Comparison of ENCODE assay signal across 1 cellular context in the genomic region with DNA sequence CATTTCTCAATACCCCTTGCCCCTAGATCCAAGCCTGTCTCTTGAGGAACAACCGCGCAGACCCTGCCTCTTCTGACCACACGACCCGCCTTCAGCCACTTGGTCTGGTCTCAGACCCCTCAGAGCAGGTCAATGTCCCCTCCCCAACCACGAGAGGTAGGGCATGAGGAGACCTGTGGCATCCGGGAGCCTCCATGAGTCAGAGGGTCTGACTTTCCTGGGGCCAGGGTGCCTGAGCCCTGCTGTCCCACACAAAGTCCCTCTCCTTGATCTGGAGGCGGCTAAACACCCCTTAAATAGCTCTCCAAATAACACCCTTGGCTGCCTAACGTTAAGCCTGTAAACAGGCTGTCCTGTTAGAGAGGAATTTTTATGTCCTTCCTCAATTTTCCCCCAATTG.
TF ChIP-seq lines count a peak whose summit lies in the region.

No MANE protein-coding gene starts in this region.

TF ChIP-seq in WTC11, 78 proteins besides CTCF, POLR2A, EP300 and RAD21 (continued from another document):
- TF ChIP-seq, protein P1, sequence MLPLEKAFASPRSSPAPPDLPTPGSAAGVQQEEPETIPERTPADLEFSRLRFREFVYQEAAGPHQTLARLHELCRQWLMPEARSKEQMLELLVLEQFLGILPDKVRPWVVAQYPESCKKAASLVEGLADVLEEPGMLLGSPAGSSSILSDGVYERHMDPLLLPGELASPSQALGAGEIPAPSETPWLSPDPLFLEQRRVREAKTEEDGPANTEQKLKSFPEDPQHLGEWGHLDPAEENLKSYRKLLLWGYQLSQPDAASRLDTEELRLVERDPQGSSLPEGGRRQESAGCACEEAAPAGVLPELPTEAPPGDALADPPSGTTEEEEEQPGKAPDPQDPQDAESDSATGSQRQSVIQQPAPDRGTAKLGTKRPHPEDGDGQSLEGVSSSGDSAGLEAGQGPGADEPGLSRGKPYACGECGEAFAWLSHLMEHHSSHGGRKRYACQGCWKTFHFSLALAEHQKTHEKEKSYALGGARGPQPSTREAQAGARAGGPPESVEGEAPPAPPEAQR (CRISPR knock-in tag; IDR thresholded peaks at IDR 0.05) = no peak
- TF ChIP-seq TEAD4 (CRISPR knock-in tag; IDR thresholded peaks at IDR 0.05) = no peak
- TF ChIP-seq, protein P2, sequence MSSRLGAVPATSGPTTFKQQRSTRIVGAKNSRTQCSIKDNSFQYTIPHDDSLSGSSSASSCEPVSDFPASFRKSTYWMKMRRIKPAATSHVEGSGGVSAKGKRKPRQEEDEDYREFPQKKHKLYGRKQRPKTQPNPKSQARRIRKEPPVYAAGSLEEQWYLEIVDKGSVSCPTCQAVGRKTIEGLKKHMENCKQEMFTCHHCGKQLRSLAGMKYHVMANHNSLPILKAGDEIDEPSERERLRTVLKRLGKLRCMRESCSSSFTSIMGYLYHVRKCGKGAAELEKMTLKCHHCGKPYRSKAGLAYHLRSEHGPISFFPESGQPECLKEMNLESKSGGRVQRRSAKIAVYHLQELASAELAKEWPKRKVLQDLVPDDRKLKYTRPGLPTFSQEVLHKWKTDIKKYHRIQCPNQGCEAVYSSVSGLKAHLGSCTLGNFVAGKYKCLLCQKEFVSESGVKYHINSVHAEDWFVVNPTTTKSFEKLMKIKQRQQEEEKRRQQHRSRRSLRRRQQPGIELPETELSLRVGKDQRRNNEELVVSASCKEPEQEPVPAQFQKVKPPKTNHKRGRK (CRISPR knock-in tag; IDR thresholded peaks at IDR 0.05; ENCODE audit: borderline replicate concordance) = no peak
- TF ChIP-seq ETV6 (CRISPR knock-in tag; IDR thresholded peaks at IDR 0.05) = no peak
- no peak for TF ChIP-seq NR3C1 (CRISPR knock-in tag; conservative IDR thresholded peaks at IDR 0.05; ENCODE audit: low read depth)
- TF ChIP-seq ZNF396 (CRISPR knock-in tag; IDR thresholded peaks at IDR 0.05; ENCODE audit: borderline replicate concordance) = no peak
- no peak for TF ChIP-seq IRF2 (CRISPR knock-in tag; IDR thresholded peaks at IDR 0.05; ENCODE audit: borderline replicate concordance, low read depth)
- no peak for TF ChIP-seq PRRX2 (CRISPR knock-in tag; IDR thresholded peaks at IDR 0.05)
- TF ChIP-seq, protein P3, sequence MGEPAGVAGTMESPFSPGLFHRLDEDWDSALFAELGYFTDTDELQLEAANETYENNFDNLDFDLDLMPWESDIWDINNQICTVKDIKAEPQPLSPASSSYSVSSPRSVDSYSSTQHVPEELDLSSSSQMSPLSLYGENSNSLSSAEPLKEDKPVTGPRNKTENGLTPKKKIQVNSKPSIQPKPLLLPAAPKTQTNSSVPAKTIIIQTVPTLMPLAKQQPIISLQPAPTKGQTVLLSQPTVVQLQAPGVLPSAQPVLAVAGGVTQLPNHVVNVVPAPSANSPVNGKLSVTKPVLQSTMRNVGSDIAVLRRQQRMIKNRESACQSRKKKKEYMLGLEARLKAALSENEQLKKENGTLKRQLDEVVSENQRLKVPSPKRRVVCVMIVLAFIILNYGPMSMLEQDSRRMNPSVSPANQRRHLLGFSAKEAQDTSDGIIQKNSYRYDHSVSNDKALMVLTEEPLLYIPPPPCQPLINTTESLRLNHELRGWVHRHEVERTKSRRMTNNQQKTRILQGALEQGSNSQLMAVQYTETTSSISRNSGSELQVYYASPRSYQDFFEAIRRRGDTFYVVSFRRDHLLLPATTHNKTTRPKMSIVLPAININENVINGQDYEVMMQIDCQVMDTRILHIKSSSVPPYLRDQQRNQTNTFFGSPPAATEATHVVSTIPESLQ (CRISPR knock-in tag; IDR thresholded peaks at IDR 0.05) = no peak
- no peak for TF ChIP-seq ZNF138 (CRISPR knock-in tag; conservative IDR thresholded peaks at IDR 0.05)
- TF ChIP-seq JUN (CRISPR knock-in tag; IDR thresholded peaks at IDR 0.05) = no peak
- no peak for TF ChIP-seq OVOL2 (CRISPR knock-in tag; IDR thresholded peaks at IDR 0.05; ENCODE audit: borderline replicate concordance)
- no peak for TF ChIP-seq ZBTB43 (CRISPR knock-in tag; IDR thresholded peaks at IDR 0.05)
- no peak for TF ChIP-seq ERG (CRISPR knock-in tag; IDR thresholded peaks at IDR 0.05)
- TF ChIP-seq, protein P4, sequence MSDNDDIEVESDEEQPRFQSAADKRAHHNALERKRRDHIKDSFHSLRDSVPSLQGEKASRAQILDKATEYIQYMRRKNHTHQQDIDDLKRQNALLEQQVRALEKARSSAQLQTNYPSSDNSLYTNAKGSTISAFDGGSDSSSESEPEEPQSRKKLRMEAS (CRISPR knock-in tag; IDR thresholded peaks at IDR 0.05) = no peak
- no peak for TF ChIP-seq SP1 (CRISPR knock-in tag; conservative IDR thresholded peaks at IDR 0.05)
- no peak for TF ChIP-seq CREM (CRISPR knock-in tag; IDR thresholded peaks at IDR 0.05)
TF ChIP-seq in WTC11: peak in this region for 0.
